ENCODE assay signal across 30 cellular contexts in genomic region chr9:16217933-16218830, GRCh38.
DNase-seq lines count a peak whose midpoint lies in the region; ATAC-seq and TF ChIP-seq lines count a peak whose summit lies in the region.
"Had no signal": no experiment of that assay in that cellular context is flagged by ENCODE, and none has a peak within 500 bp of the region (broad histone marks: within the 10 kb centered on the region; RNA-seq: fewer than 3 reads in every experiment).

No MANE protein-coding gene starts in this region.

- H3K9me3 Mint-ChIP-seq in immature natural killer cell = peaks cover 0 to 4% (median 0%) of the 10 kb centered on the region in 6 donors
- H3K9me3 Mint-ChIP-seq: activated CD8-positive, alpha-beta T cell treated with anti-CD3 and anti-CD28 coated beads for 36 hours; activated naive CD4-positive, alpha-beta T cell treated with anti-CD3 and anti-CD28 coated beads, Interleukin-2, amount 50 U/mL, for 24 hours; CD8-positive, alpha-beta T cell; endodermal cell; natural killer cell had no signal

- TF ChIP-seq CTCF in AG10803 (conservative IDR thresholded peaks at IDR 0.05; ENCODE audit: low read length) = no peak
- TF ChIP-seq CTCF in fibroblast of the aortic adventitia (IDR thresholded peaks at IDR 0.05; ENCODE audit: insufficient read depth, low read length) = no peak
- no peak for TF ChIP-seq CTCF in osteoblast (IDR thresholded peaks at IDR 0.05; ENCODE audit: extremely low read depth, low read depth, low read length)

- no peak overlapping the region for H3K4me3 Mint-ChIP-seq in immature natural killer cell
- H3K4me3 Mint-ChIP-seq: activated CD8-positive, alpha-beta T cell treated with anti-CD3 and anti-CD28 coated beads for 36 hours; activated naive CD4-positive, alpha-beta T cell treated with anti-CD3 and anti-CD28 coated beads, Interleukin-2, amount 50 U/mL, for 24 hours; activated T-helper 17 cell treated with anti-CD3 and anti-CD28 coated beads, Interleukin-2, amount 50 U/mL, for 72 hours; B cell; CD8-positive, alpha-beta T cell; endodermal cell; natural killer cell had no signal

- H3K27ac ChIP-seq in osteoblast (ENCODE audit: low read depth, low read length) = no peak overlapping the region
- H3K27ac ChIP-seq: esophagus muscularis mucosa, parathyroid adenoma, right lobe of liver had no signal

- H3K79me2 ChIP-seq in osteoblast (ENCODE audit: insufficient read depth, low read length) = no peaks in the 10 kb centered on the region
- H3K79me2 ChIP-seq: parathyroid adenoma had no signal

- no peaks in the 10 kb centered on the region for H3K36me3 Mint-ChIP-seq in immature natural killer cell
- H3K36me3 Mint-ChIP-seq: activated naive CD4-positive, alpha-beta T cell treated with anti-CD3 and anti-CD28 coated beads, Interleukin-2, amount 50 U/mL, for 24 hours; CD8-positive, alpha-beta T cell; natural killer cell had no signal

- peak overlapping the region; percentile 35 for H3K4me2 ChIP-seq in osteoblast (ENCODE audit: insufficient read depth, low read length)

- no peaks in the 10 kb centered on the region for H3K27me3 ChIP-seq in osteoblast (ENCODE audit: insufficient read depth, low read length)
- H3K27me3 ChIP-seq: esophagus muscularis mucosa, right lobe of liver had no signal

- DNase-seq in AG10803 (ENCODE audit: low read depth) (peak; percentile 22), fibroblast of the aortic adventitia (ENCODE audit: low read depth) (peak; percentile 63), osteoblast (ENCODE audit: insufficient read length, low spot score, missing footprints) (no peak), immature natural killer cell (no peak), NOMO-1 (lab: John Stamatoyannopoulos, UW; ENCODE audit: unreplicated experiment in 2 of 2) (no peak)
- DNase-seq: 8988T; activated CD8-positive, alpha-beta T cell treated with anti-CD3 and anti-CD28 coated beads for 36 hours; aorta; CD8-positive, alpha-beta T cell; endodermal cell; left ventricle myocardium superior; midbrain; natural killer cell; NCI-H1105 treated with DMSO at 0.1 percent for 48 hours; NCI-H1930; NCI-H2227 treated with DMSO at 0.1 percent for 48 hours; right lobe of liver; RPMI8226; stimulated activated naive CD4-positive, alpha-beta T cell treated with Interleukin-2 at 50 U/mL for 16 hours; T-helper 2 cell had no signal

- H3K4me1 ChIP-seq in osteoblast (ENCODE audit: insufficient read depth, low read length) = peaks cover 41% of the 10 kb centered on the region
- H3K4me1 ChIP-seq: parathyroid adenoma had no signal

- H3K27ac Mint-ChIP-seq in immature natural killer cell = no peak overlapping the region
- H3K27ac Mint-ChIP-seq: activated CD8-positive, alpha-beta T cell treated with anti-CD3 and anti-CD28 coated beads for 36 hours; activated naive CD4-positive, alpha-beta T cell treated with anti-CD3 and anti-CD28 coated beads, Interleukin-2, amount 50 U/mL, for 24 hours; activated T-helper 17 cell treated with anti-CD3 and anti-CD28 coated beads, Interleukin-2, amount 50 U/mL, for 72 hours; B cell; CD8-positive, alpha-beta T cell; endodermal cell; natural killer cell had no signal

- H4K20me1 ChIP-seq in osteoblast (ENCODE audit: insufficient read depth, low read length) = no peaks in the 10 kb centered on the region

- H3K9me3 ChIP-seq in osteoblast (ENCODE audit: low read depth, low read length) = no peaks in the 10 kb centered on the region
- H3K9me3 ChIP-seq: esophagus muscularis mucosa, right lobe of liver had no signal

- H3K27me3 Mint-ChIP-seq in immature natural killer cell (ENCODE audit: low read depth in 3 of 3) = peaks cover 0 to 4% (median 2%) of the 10 kb centered on the region in 3 donors
- H3K27me3 Mint-ChIP-seq: activated naive CD4-positive, alpha-beta T cell treated with anti-CD3 and anti-CD28 coated beads, Interleukin-2, amount 50 U/mL, for 24 hours; B cell had no signal

- ATAC-seq in SK-N-SH treated with all-trans-retinoic acid at 6 μM for 48 hours (no peak), GM18873 (IDR thresholded peaks at IDR 0.05; ENCODE audit: low FRiP score, unreplicated experiment) (no peak), GM18858 (IDR thresholded peaks at IDR 0.05; ENCODE audit: unreplicated experiment) (no peak)
- ATAC-seq: activated CD8-positive, alpha-beta T cell treated with anti-CD3 and anti-CD28 coated beads for 36 hours; activated T-helper 17 cell treated with anti-CD3 and anti-CD28 coated beads, Interleukin-2, amount 50 U/mL, for 72 hours; CD8-positive, alpha-beta T cell; HCT116; K562; left ventricle myocardium superior; natural killer cell; right lobe of liver had no signal

- H3K4me1 Mint-ChIP-seq in immature natural killer cell = no peaks in the 10 kb centered on the region
- H3K4me1 Mint-ChIP-seq: activated naive CD4-positive, alpha-beta T cell treated with anti-CD3 and anti-CD28 coated beads, Interleukin-2, amount 50 U/mL, for 24 hours; activated T-helper 17 cell treated with anti-CD3 and anti-CD28 coated beads, Interleukin-2, amount 50 U/mL, for 72 hours; B cell; natural killer cell had no signal

- no peak overlapping the region for H3K4me3 ChIP-seq in AG10803 (ENCODE audit: low read length)
- no peak overlapping the region for H3K4me3 ChIP-seq in fibroblast of the aortic adventitia (ENCODE audit: low read depth, low read length)
- H3K4me3 ChIP-seq in osteoblast (ENCODE audit: insufficient read depth, low read length) = no peak overlapping the region
- H3K4me3 ChIP-seq: esophagus muscularis mucosa, K562, right lobe of liver had no signal

- peak overlapping the region; percentile 78 for H2AFZ ChIP-seq in osteoblast (ENCODE audit: low read length)
- H2AFZ ChIP-seq: parathyroid adenoma had no signal

- H3K36me3 ChIP-seq in osteoblast (ENCODE audit: insufficient read depth, low read length) = no peaks in the 10 kb centered on the region
- H3K36me3 ChIP-seq: esophagus muscularis mucosa, right lobe of liver had no signal

TF ChIP-seq in SK-N-SH treated with all-trans-retinoic acid at 6 μM for 48 hours, 23 proteins besides CTCF, POLR2A, EP300 and RAD21:
- TF ChIP-seq ZNF8 (CRISPR knock-in tag; IDR thresholded peaks at IDR 0.05) (no peak), ISL1 (CRISPR knock-in tag; IDR thresholded peaks at IDR 0.05) (0 out of 2 replicates have a peak, but pooled peaks have one; percentile 8)
TF ChIP-seq in SK-N-SH treated with all-trans-retinoic acid at 6 μM for 48 hours: peak in this region for 1.

Comparison
In these comparisons a context has a peak if more than half of its experiments do, and no peak if none do; other contexts are left out.
1. DNase-seq: peak in AG10803 (single experiment) and fibroblast of the aortic adventitia (single experiment); none in osteoblast (single experiment), immature natural killer cell (0 of 3) and NOMO-1 (0 of 2).